Comparison of ENCODE assay signal across 19 cellular contexts in genomic region chr1:64878931-64879710, GRCh38.
A peak's percentile ranks its signal among the peaks of the same experiment; 100 is the strongest.
DNase-seq lines count a peak whose midpoint lies in the region; FAIRE-seq and TF ChIP-seq lines count a peak whose summit lies in the region.
"Had no signal": no experiment of that assay in that cellular context is flagged by ENCODE, and none has a peak within 500 bp of the region (broad histone marks: within the 10 kb centered on the region; RNA-seq: fewer than 3 reads in every experiment).

No MANE protein-coding gene starts in this region.

- H3K27me3 ChIP-seq in H1 (replicated peaks in 1 of 4; ENCODE audit: control insufficient read depth in 3 of 4, extremely low read depth in 1 of 4, insufficient read depth in 3 of 4, low read length in 3 of 4) (no peaks in the 10 kb centered on the region), trophoblast cell (ENCODE audit: insufficient read depth, low read length) (no peaks in the 10 kb centered on the region), esophagus squamous epithelium (no peaks in the 10 kb centered on the region)
- H3K27me3 ChIP-seq: foreskin keratinocyte, tibial nerve had no signal

- H4K8ac ChIP-seq in H1 (ENCODE audit: extremely low read depth, insufficient read depth, low read length) = no peak overlapping the region
- H4K8ac ChIP-seq in trophoblast cell (ENCODE audit: low read depth, low read length) = no peak overlapping the region

- H2AFZ ChIP-seq in H1 (ENCODE audit: low read length) (no peak overlapping the region), trophoblast cell (ENCODE audit: insufficient read depth, low read length, poor library complexity) (no peak overlapping the region), OCI-LY7 (ENCODE audit: low read length) (no peak overlapping the region)

- no peak overlapping the region for H4K5ac ChIP-seq in H1 (ENCODE audit: insufficient read length, low read depth, low read length)

- H3K14ac ChIP-seq in H1 (ENCODE audit: insufficient read length) (no peak overlapping the region), trophoblast cell (ENCODE audit: low read length) (no peak overlapping the region)

- H2AK5ac ChIP-seq in H1 (ENCODE audit: low read depth, low read length) (no peak overlapping the region), trophoblast cell (ENCODE audit: low read length) (no peak overlapping the region)

- POLR2A ChIA-PET in H1 (lab: Charles Lee; ENCODE audit: partially characterized antibody) = no interaction called here
- POLR2A ChIA-PET in OCI-LY7 (lab: Charles Lee) = interaction anchor here (0.9 to 1.2 kb wide), 2 partner anchors 11 to 37 kb away, joined by 3 read pairs; no protein-coding TSS in a partner anchor

- H3K4me1 ChIP-seq in H1 (replicated peaks in 1 of 4; ENCODE audit: control insufficient read depth in 3 of 4, insufficient read depth in 4 of 4, low read length in 3 of 4) (peaks cover 0 to 3% (median 1%) of the 10 kb centered on the region in 4 experiments; a peak in 2 of 7 replicates), trophoblast cell (ENCODE audit: control insufficient read depth in 1 of 2, insufficient read depth in 2 of 2, low read length in 2 of 2) (no peaks in the 10 kb centered on the region), OCI-LY7 (ENCODE audit: insufficient read depth, low read length, poor library complexity, severe bottlenecking) (no peaks in the 10 kb centered on the region), esophagus squamous epithelium (no peaks in the 10 kb centered on the region)
- H3K4me1 ChIP-seq: Caco-2, tibial nerve had no signal

- no peaks in the 10 kb centered on the region for H3K79me1 ChIP-seq in H1 (ENCODE audit: low read depth, low read length)
- no peaks in the 10 kb centered on the region for H3K79me1 ChIP-seq in trophoblast cell (ENCODE audit: low read length)

- H3K4me2 ChIP-seq in H1 (ENCODE audit: insufficient read depth in 1 of 2, low read depth in 2 of 2, low read length in 2 of 2) (no peak overlapping the region), trophoblast cell (ENCODE audit: low read length) (no peak overlapping the region), OCI-LY7 (ENCODE audit: low read length) (no peak overlapping the region)

- H4K20me1 ChIP-seq in H1 (replicated peaks in 1 of 2; ENCODE audit: control insufficient read depth in 1 of 2, insufficient read depth in 2 of 2, low read length in 2 of 2) (no peaks in the 10 kb centered on the region), OCI-LY7 (ENCODE audit: insufficient read depth, low read length) (0 out of 2 replicates have a peak, but pooled peaks cover 4% of the 10 kb centered on the region)

- intact Hi-C loops in OCI-LY7 (cut with micrococcal nuclease; ENCODE audit: unreplicated experiment) = no loop called here
- intact Hi-C loops in esophagus squamous epithelium (cut with DNase I) = no loop called here

- no peak overlapping the region for H4K12ac ChIP-seq in trophoblast cell (ENCODE audit: low read depth, low read length)

- H2BK120ac ChIP-seq in H1 (replicated peaks; ENCODE audit: low read depth, low read length) (no peak overlapping the region), trophoblast cell (ENCODE audit: insufficient read depth, low read length, poor library complexity) (no peak overlapping the region)

- H3K9me3 ChIP-seq in H1 (ENCODE audit: insufficient read depth in 2 of 2, low read depth in 1 of 2, low read length in 1 of 2) = no peaks in the 10 kb centered on the region
- H3K9me3 ChIP-seq in trophoblast cell (ENCODE audit: insufficient read depth, low read depth, low read length) = no peaks in the 10 kb centered on the region
- no peaks in the 10 kb centered on the region for H3K9me3 ChIP-seq in OCI-LY7 (ENCODE audit: low read length)
- H3K9me3 ChIP-seq in esophagus squamous epithelium = no peaks in the 10 kb centered on the region
- H3K9me3 ChIP-seq: Caco-2, tibial nerve had no signal

- H3K4ac ChIP-seq in H1 (replicated peaks; ENCODE audit: insufficient read length, low read depth, low read length) = no peak overlapping the region
- H3K4ac ChIP-seq in trophoblast cell (ENCODE audit: low read depth, low read length) = no peak overlapping the region

- 92% methylated on average over 12 of the region's 12 CpGs; no CpG with 5 or more reads in 1 of the 2 experiments for WGBS in H1 (ENCODE audit: extremely low coverage in 1 of 2, insufficient coverage in 1 of 2, insufficient read length in 1 of 2, insufficient replicate concordance in 2 of 2, low coverage in 1 of 2, low lambda C conversion rate in 2 of 2, missing lambda C conversion rate in 1 of 2), 2 experiments
- no CpG with 5 or more reads among the region's 12 CpGs for WGBS in trophoblast cell (ENCODE audit: extremely low coverage, insufficient coverage, insufficient read length)
- WGBS in esophagus squamous epithelium, 2 donors = 86 to 90% methylated on average over 12 of the region's 12 CpGs

- TF ChIP-seq CTCF in H1 (IDR thresholded peaks at IDR 0.05; ENCODE audit: control extremely low read depth in 1 of 3, insufficient read depth in 1 of 3, low read depth in 1 of 3, low read length in 3 of 3) (no peak), OCI-LY7 (conservative IDR thresholded peaks at IDR 0.05; ENCODE audit: low read length) (no peak), esophagus squamous epithelium (IDR thresholded peaks at IDR 0.05) (no peak)

- no peaks in the 10 kb centered on the region for H3K9me2 ChIP-seq in OCI-LY7 (ENCODE audit: insufficient read depth, low read length)

- H3K4me3 ChIP-seq in H1 (ENCODE audit: extremely low read depth in 1 of 4, insufficient read depth in 2 of 4, low read depth in 3 of 4, low read length in 4 of 4) (no peak overlapping the region), trophoblast cell (ENCODE audit: low read depth, low read length) (no peak overlapping the region), OCI-LY7 (ENCODE audit: low read depth, low read length, poor library complexity, severe bottlenecking) (no peak overlapping the region), esophagus squamous epithelium (no peak overlapping the region)
- H3K4me3 ChIP-seq: tibial nerve had no signal

- H3K18ac ChIP-seq in H1 (ENCODE audit: extremely low read depth, low read length) (no peak overlapping the region), trophoblast cell (ENCODE audit: low read length) (no peak overlapping the region)

- no peak overlapping the region for H3K56ac ChIP-seq in H1 (replicated peaks; ENCODE audit: insufficient read length, low read depth, low read length)

- H2BK15ac ChIP-seq in H1 (ENCODE audit: low read length) = peak overlapping the region; percentile 75; the same call in 1 of the 2 replicates

- H3K9ac ChIP-seq in H1 (replicated peaks in 1 of 4; ENCODE audit: extremely low read depth in 1 of 4, low read depth in 3 of 4, low read length in 3 of 4) (no peak overlapping the region), trophoblast cell (ENCODE audit: low read length) (no peak overlapping the region)

- no peaks in the 10 kb centered on the region for H3K79me2 ChIP-seq in H1 (ENCODE audit: control insufficient read depth in 1 of 2, insufficient read depth in 2 of 2, low read length in 2 of 2)
- H3K79me2 ChIP-seq in trophoblast cell (ENCODE audit: control insufficient read depth, insufficient read depth, low read length, poor library complexity) = no peaks in the 10 kb centered on the region
- no peaks in the 10 kb centered on the region for H3K79me2 ChIP-seq in OCI-LY7 (ENCODE audit: insufficient read depth, low read depth, low read length)

- FAIRE-seq in H1 (lab: Jason Lieb, UNC) = no peak

- H4K91ac ChIP-seq in H1 (replicated peaks; ENCODE audit: insufficient read length, low read length) (no peak overlapping the region), trophoblast cell (ENCODE audit: low read depth, low read length) (no peak overlapping the region)

- no peak overlapping the region for H3K23ac ChIP-seq in H1 (ENCODE audit: insufficient read length)
- no peak overlapping the region for H3K23ac ChIP-seq in trophoblast cell (ENCODE audit: low read length)

- H2BK12ac ChIP-seq in H1 (ENCODE audit: low read depth, low read length) (no peak overlapping the region), trophoblast cell (ENCODE audit: low read length) (no peak overlapping the region)

- no TSS peak for BruUV-seq in OCI-LY7 (replicated peaks; lab: Mats Ljungman, UMichigan)

- TF ChIP-seq EP300 in H1 (IDR thresholded peaks at IDR 0.05; ENCODE audit: borderline replicate concordance in 1 of 2, low read depth in 2 of 2, low read length in 2 of 2) = no peak

- H3K23me2 ChIP-seq in H1 (ENCODE audit: low read depth, low read length) = no peaks in the 10 kb centered on the region

- H3K27ac ChIP-seq in H1 (ENCODE audit: low read depth, low read length) = no peak overlapping the region
- H3K27ac ChIP-seq in trophoblast cell (ENCODE audit: low read depth, low read length) = no peak overlapping the region
- no peak overlapping the region for H3K27ac ChIP-seq in OCI-LY7 (ENCODE audit: low read depth, low read length, poor library complexity, severe bottlenecking)
- H3K27ac ChIP-seq in esophagus squamous epithelium = no peak overlapping the region
- H3K27ac ChIP-seq: foreskin keratinocyte, tibial nerve had no signal

- CTCF ChIA-PET in H1 (lab: Charles Lee; ENCODE audit: partially characterized antibody) = interaction anchor here (0.8 kb wide), 1 partner anchor 26 kb away, joined by 5 read pairs; no protein-coding TSS in a partner anchor
- CTCF ChIA-PET in OCI-LY7 (lab: Charles Lee; ENCODE audit: unreplicated experiment) = no interaction called here

- TF ChIP-seq POLR2A in H1 (IDR thresholded peaks at IDR 0.05; ENCODE audit: control extremely low read depth in 1 of 2, low read depth in 2 of 2, low read length in 2 of 2) (no peak), esophagus squamous epithelium (IDR thresholded peaks at IDR 0.05) (no peak)

- H2BK20ac ChIP-seq in H1 (ENCODE audit: low read length) = no peak overlapping the region

- DNase-seq in EH (ENCODE audit: low read depth) (peak; percentile 34), NCI-H226 (peak; percentile 37), H1 (ENCODE audit: low read depth in 1 of 2, low spot score in 2 of 2) (no peak), trophoblast cell (peak; percentile 92 to 96), GDM1 (lab: John Stamatoyannopoulos, UW) (no peak), OCI-LY7 (ENCODE audit: low spot score) (no peak), esophagus squamous epithelium (lab: John Stamatoyannopoulos, UW) (no peak)
- DNase-seq: activated CD4-positive, alpha-beta T cell treated with anti-CD3 and anti-CD28 coated beads for 1 hour; activated T-cell treated with anti-CD3 and anti-CD28 coated beads, Interleukin-2, amount 50 U/mL, for 72 hours; Caco-2; DND-41; foreskin keratinocyte; kidney glomerular epithelial cell; mesendoderm; NCI-H1105; NCI-H2107; NCI-H524 treated with DMSO at 0.1 percent for 48 hours; stimulated activated CD4-positive, alpha-beta T cell treated with anti-CD3 and anti-CD28 coated beads, Interleukin-1b, Interleukin-23, amount 100 ng/mL, for 48 hours had no signal

- H2BK5ac ChIP-seq in H1 (ENCODE audit: low read depth, low read length) = no peak overlapping the region
- H2BK5ac ChIP-seq in trophoblast cell (ENCODE audit: low read depth, low read length, poor library complexity) = no peak overlapping the region

- no peaks in the 10 kb centered on the region for H3K36me3 ChIP-seq in H1 (ENCODE audit: control insufficient read depth in 2 of 4, insufficient read depth in 4 of 4, low read length in 3 of 4)
- H3K36me3 ChIP-seq in trophoblast cell (ENCODE audit: control insufficient read depth in 1 of 2, insufficient read depth in 2 of 2, low read length in 2 of 2) = peaks cover 11 to 12% of the 10 kb centered on the region in 2 experiments
- H3K36me3 ChIP-seq in OCI-LY7 (ENCODE audit: insufficient read depth, low read length) = peaks cover 83% of the 10 kb centered on the region
- H3K36me3 ChIP-seq in esophagus squamous epithelium = peaks cover 5 to 80% (median 13%) of the 10 kb centered on the region in 3 donors

- TF ChIP-seq RAD21 in H1 (IDR thresholded peaks at IDR 0.05 in 1 of 2, conservative IDR thresholded peaks at IDR 0.05 in 1 of 2; ENCODE audit: low read depth in 2 of 2, low read length in 2 of 2) = no peak

Comparison
In these comparisons a context has a peak if more than half of its experiments do, and no peak if none do; other contexts are left out.
1. DNase-seq: peak in EH (single experiment), NCI-H226 (single experiment) and trophoblast cell (2 of 2); none in H1 (0 of 2), GDM1 (single experiment), OCI-LY7 (single experiment) and esophagus squamous epithelium (single experiment).